In genomic region chr20:46307999-46308257, GRCh38 we compare ENCODE assay signal across 11 cellular contexts. TPM values are rescaled to one million over a fixed set of nuclear protein-coding genes. Genes with fewer than 3 reads are reported as not detected.
A peak's percentile ranks its signal among the peaks of the same experiment; 100 is the strongest.
DNase-seq lines count a peak whose midpoint lies in the region; TF ChIP-seq lines count a peak whose summit lies in the region.
"Had no signal": no experiment of that assay in that cellular context is flagged by ENCODE, and none has a peak within 500 bp of the region (broad histone marks: within the 10 kb centered on the region; RNA-seq: fewer than 3 reads in every experiment).

No MANE protein-coding gene starts in this region.

- H3K23ac ChIP-seq in H9 (ENCODE audit: insufficient read length, low read depth, low read length) (no peak overlapping the region), neuronal stem cell (ENCODE audit: low read depth, low read length, poor library complexity) (no peak overlapping the region)

- no peaks in the 10 kb centered on the region for H3K9me3 ChIP-seq in A673 (ENCODE audit: low read depth, low read length, poor library complexity, severe bottlenecking)
- no peaks in the 10 kb centered on the region for H3K9me3 ChIP-seq in H9 (ENCODE audit: control insufficient read depth, low read depth, low read length)
- H3K9me3 ChIP-seq in neuronal stem cell (replicated peaks in 1 of 2; ENCODE audit: control insufficient read depth in 2 of 2, insufficient read depth in 1 of 2, low read depth in 1 of 2, low read length in 2 of 2), result no peaks in the 10 kb centered on the region

- H2BK5ac ChIP-seq in H9 (ENCODE audit: insufficient read length, low read length) (no peak overlapping the region), neuronal stem cell (ENCODE audit: low read length) (no peak overlapping the region)

- H3K27ac ChIP-seq in A673 (ENCODE audit: low read depth, low read length, poor library complexity, severe bottlenecking), result no peak overlapping the region
- H3K27ac ChIP-seq in H9 (ENCODE audit: insufficient read length, low read depth, low read length), result no peak overlapping the region
- H3K27ac ChIP-seq in dorsolateral prefrontal cortex, result peak overlapping the region in 30 of 59 donors; percentile 10 to 90 (median 54)
- H3K27ac ChIP-seq in neuronal stem cell (replicated peaks; ENCODE audit: low read length), result no peak overlapping the region
- H3K27ac ChIP-seq: C4-2B had no signal

- H2BK120ac ChIP-seq in H9 (ENCODE audit: low read depth, low read length, poor library complexity, severe bottlenecking), result no peak overlapping the region
- no peak overlapping the region for H2BK120ac ChIP-seq in neuronal stem cell (ENCODE audit: low read depth, low read length)

- peaks cover 90% of the 10 kb centered on the region for H3K27me3 Mint-ChIP-seq in H9 (ENCODE audit: low read depth)

- WGBS in H9 (ENCODE audit: extremely low coverage, insufficient read length, low lambda C conversion rate), result no CpG with 5 or more reads among the region's 35 CpGs
- WGBS in neuronal stem cell (ENCODE audit: extremely low coverage in 2 of 2, insufficient read length in 2 of 2, insufficient replicate concordance in 1 of 2), 2 donors, result no CpG with 5 or more reads among the region's 35 CpGs

- DNase-seq in A673 (ENCODE audit: low spot score) (no peak), H9 (no peak), dorsolateral prefrontal cortex (no peak), neuronal stem cell (ENCODE audit: low spot score) (no peak), NCI-H2227 treated with DMSO at 0.1 percent for 48 hours (lab: John Stamatoyannopoulos, UW) (no peak), OCI-M1 (lab: John Stamatoyannopoulos, UW) (no peak), NCI-H1417 treated with DMSO at 0.1 percent for 48 hours (lab: John Stamatoyannopoulos, UW) (no peak)
- no peak for DNase-seq in activated CD4-positive, alpha-beta T cell treated with anti-CD3 and anti-CD28 coated beads, Interleukin-2, amount 50 U/mL, for 4 hours

- no peak overlapping the region for H4K8ac ChIP-seq in H9 (replicated peaks; ENCODE audit: insufficient read length, low read depth, low read length)
- no peak overlapping the region for H4K8ac ChIP-seq in neuronal stem cell (ENCODE audit: low read depth, low read length)

- H3K27me3 ChIP-seq in A673 (replicated peaks; ENCODE audit: insufficient read depth, low read depth, low read length, poor library complexity) (peaks cover 97% of the 10 kb centered on the region), H9 (ENCODE audit: insufficient read depth, low read length) (peaks cover 42% of the 10 kb centered on the region; the same call in 1 of the 2 replicates), dorsolateral prefrontal cortex (peaks cover 0 to 63% (median 17%) of the 10 kb centered on the region in 45 donors), neuronal stem cell (ENCODE audit: control insufficient read depth in 3 of 3, insufficient read depth in 3 of 3, low read depth in 1 of 3, low read length in 3 of 3) (peaks cover 30 to 97% (median 71%) of the 10 kb centered on the region in 3 experiments)

- no peaks in the 10 kb centered on the region for H3K36me3 ChIP-seq in A673 (ENCODE audit: insufficient read depth, low read length, poor library complexity, severe bottlenecking)
- no peaks in the 10 kb centered on the region for H3K36me3 ChIP-seq in neuronal stem cell (replicated peaks in 1 of 2; ENCODE audit: control insufficient read depth in 2 of 2, insufficient read depth in 2 of 2, low read length in 2 of 2)

- no peak overlapping the region for H2AK5ac ChIP-seq in H9 (ENCODE audit: insufficient read length, low read length)
- H2AK5ac ChIP-seq in neuronal stem cell (ENCODE audit: low read depth, low read length), result no peak overlapping the region

- CTCF ChIA-PET in A673 (lab: Charles Lee), result no interaction called here

- no peaks in the 10 kb centered on the region for H3K79me2 ChIP-seq in H9 (ENCODE audit: insufficient read depth, low read length)

- H3K4me1 Mint-ChIP-seq in H9, result peaks cover 14 to 20% of the 10 kb centered on the region in 2 experiments

- H2BK12ac ChIP-seq in H9 (ENCODE audit: insufficient read length, low read depth, low read length), result no peak overlapping the region
- no peak overlapping the region for H2BK12ac ChIP-seq in neuronal stem cell (ENCODE audit: low read length)

- H3K9me3 Mint-ChIP-seq in H9, result no peaks in the 10 kb centered on the region; a peak in 1 of 5 replicates
- H3K9me3 Mint-ChIP-seq: activated T-cell treated with anti-CD3 and anti-CD28 coated beads, Interleukin-2, amount 50 U/mL, for 24 hours; naive thymus-derived CD8-positive, alpha-beta T cell had no signal

- H3K14ac ChIP-seq in H9 (ENCODE audit: insufficient read depth, low read length) (no peak overlapping the region), neuronal stem cell (ENCODE audit: low read length) (no peak overlapping the region)

- H3K36me3 Mint-ChIP-seq in H9 (ENCODE audit: insufficient read depth in 1 of 3, low read depth in 3 of 3), result no peaks in the 10 kb centered on the region; a peak in 1 of 7 replicates

- H3K4me3 Mint-ChIP-seq in H9, result no peak overlapping the region

- no peak overlapping the region for H3K4ac ChIP-seq in H9 (ENCODE audit: low read depth, low read length)
- no peak overlapping the region for H3K4ac ChIP-seq in neuronal stem cell (ENCODE audit: low read length)

- TF ChIP-seq CTCF in A673 (conservative IDR thresholded peaks at IDR 0.05; ENCODE audit: low read depth, low read length), result no peak
- TF ChIP-seq CTCF in H9 (conservative IDR thresholded peaks at IDR 0.05), result no peak
- no peak for TF ChIP-seq CTCF in dorsolateral prefrontal cortex (IDR thresholded peaks at IDR 0.05 in 54 of 56, conservative IDR thresholded peaks at IDR 0.05 in 2 of 56; ENCODE audit: low read depth in 1 of 56, partially characterized antibody in 56 of 56)

- no TSS peak for BruUV-seq in A673 (replicated peaks; lab: Mats Ljungman, UMichigan)

- no peak overlapping the region for H3K9ac ChIP-seq in H9 (ENCODE audit: extremely low read depth, insufficient read length, low read length)
- no peak overlapping the region for H3K9ac ChIP-seq in neuronal stem cell (ENCODE audit: low read depth, low read length, poor library complexity)

- peak overlapping the region; percentile 58 for H3K4me2 ChIP-seq in H9 (ENCODE audit: insufficient read depth, insufficient read length, low read length)
- H3K4me2 ChIP-seq in neuronal stem cell (ENCODE audit: insufficient read depth, low read length, poor library complexity, severe bottlenecking), result peak overlapping the region; percentile 94

- H3K56ac ChIP-seq in H9 (ENCODE audit: insufficient read length, low read depth, low read length), result no peak overlapping the region

- H2BK20ac ChIP-seq in H9 (ENCODE audit: low read depth, low read length, poor library complexity, severe bottlenecking), result no peak overlapping the region

- H3K4me1 ChIP-seq in A673 (ENCODE audit: insufficient read depth, low read length, poor library complexity, severe bottlenecking), result peaks cover 7% of the 10 kb centered on the region
- no peaks in the 10 kb centered on the region for H3K4me1 ChIP-seq in H9 (ENCODE audit: insufficient read depth, low read length)
- H3K4me1 ChIP-seq in neuronal stem cell (ENCODE audit: control insufficient read depth in 2 of 2, insufficient read depth in 1 of 2, low read depth in 1 of 2, low read length in 2 of 2), result peaks cover 3% of the 10 kb centered on the region in 2 donors

- POLR2A ChIA-PET in A673 (lab: Charles Lee; ENCODE audit: low non-redundant PET), result interaction anchor here (0.6 kb wide), 1 partner anchor 158 kb away, joined by 5 read pairs; no protein-coding TSS in a partner anchor

- H2BK15ac ChIP-seq in H9 (ENCODE audit: low read depth, low read length), result no peak overlapping the region
- H2BK15ac ChIP-seq in neuronal stem cell (ENCODE audit: low read length), result no peak overlapping the region

- H3K18ac ChIP-seq in H9 (ENCODE audit: insufficient read length, low read depth, low read length), result no peak overlapping the region
- H3K18ac ChIP-seq in neuronal stem cell (ENCODE audit: low read length), result peak overlapping the region; percentile 37

- H4K5ac ChIP-seq in H9 (ENCODE audit: insufficient read length, low read depth, low read length), result no peak overlapping the region

- H3K79me1 ChIP-seq in H9 (ENCODE audit: insufficient read depth, low read depth, low read length, poor library complexity, severe bottlenecking) (no peaks in the 10 kb centered on the region), neuronal stem cell (ENCODE audit: low read depth, low read length) (no peaks in the 10 kb centered on the region)

- intact Hi-C loops in A673 (cut with micrococcal nuclease; ENCODE audit: unreplicated experiment) (no loop called here), dorsolateral prefrontal cortex (cut with DNase I) (loop anchor here (2.0 to 5.0 kb wide), 4 partner anchors 86 to 177 kb away; no protein-coding TSS in a partner anchor)

- no peaks in the 10 kb centered on the region for H4K20me1 ChIP-seq in H9 (ENCODE audit: control insufficient read depth, insufficient read depth, insufficient read length)

- no peak overlapping the region for H3K27ac Mint-ChIP-seq in H9
- H3K27ac Mint-ChIP-seq: activated T-cell treated with anti-CD3 and anti-CD28 coated beads, Interleukin-2, amount 50 U/mL, for 24 hours had no signal

- H4K91ac ChIP-seq in H9 (ENCODE audit: insufficient read length, low read depth, low read length), result no peak overlapping the region
- no peak overlapping the region for H4K91ac ChIP-seq in neuronal stem cell (ENCODE audit: low read depth, low read length, poor library complexity)

- no peak overlapping the region for H2AFZ ChIP-seq in H9 (ENCODE audit: low read length)
- H2AFZ ChIP-seq in neuronal stem cell (ENCODE audit: low read length), result peak overlapping the region; percentile 95

- no peak overlapping the region for H3T11ph ChIP-seq in H9 (ENCODE audit: low read length)

- H3K4me3 ChIP-seq in A673 (ENCODE audit: low read depth, low read length, poor library complexity, severe bottlenecking), result peak overlapping the region; percentile 42
- peak overlapping the region; percentile 37 to 74 (median 59) for H3K4me3 ChIP-seq in dorsolateral prefrontal cortex
- peak overlapping the region; percentile 41 to 86 for H3K4me3 ChIP-seq in neuronal stem cell (ENCODE audit: low read length in 2 of 2)

- peaks cover 3% of the 10 kb centered on the region for H3K23me2 ChIP-seq in H9 (ENCODE audit: insufficient read length, low read depth, low read length, poor library complexity, severe bottlenecking)

RNA-seq across cellular contexts. Expression of gene CDH22, which starts 0.4 kb away (rescaled TPM):
- total RNA-seq in A673 (2021) (not detected in 2 replicates), H9 (2021) (0.20 TPM in 1 of 2 replicates, not detected in the other), dorsolateral prefrontal cortex (10 to 100 TPM in 119 of 120 experiments, 1 to 10 TPM in 1; 6.7 to 71.8 (median 34.0) TPM)
- polyA plus RNA-seq in neuronal stem cell (2013, experiment 1 of 2), result 0.20 TPM
- polyA plus RNA-seq in neuronal stem cell (2013, experiment 2 of 2), result 0.19 TPM
- total RNA-seq: naive thymus-derived CD8-positive, alpha-beta T cell had no signal
- polyA plus RNA-seq: naive thymus-derived CD8-positive, alpha-beta T cell had no signal

Comparison
In these comparisons a context has a peak if more than half of its experiments do, and no peak if none do; other contexts are left out.
1. H3K27ac ChIP-seq: peak in dorsolateral prefrontal cortex (30 of 59); none in A673 (single experiment), H9 (single experiment) and neuronal stem cell (single experiment).
2. Peak in every context shown above with its lines, with median percentiles within 50 percentile points of each other: H3K4me3 ChIP-seq.